ENCODE assay signal across 11 cellular contexts in genomic region chr1:19454265-19455198, GRCh38. TPM values are rescaled to one million over a fixed set of nuclear protein-coding genes. Genes with fewer than 3 reads are reported as not detected.
A peak's percentile ranks its signal among the peaks of the same experiment; 100 is the strongest.
DNase-seq lines count a peak whose midpoint lies in the region; ATAC-seq and TF ChIP-seq lines count a peak whose summit lies in the region.
"Had no signal": no experiment of that assay in that cellular context is flagged by ENCODE, and none has a peak within 500 bp of the region (broad histone marks: within the 10 kb centered on the region; RNA-seq: fewer than 3 reads in every experiment).

No MANE protein-coding gene starts in this region.

- H3K4me1 ChIP-seq in GM23248 (ENCODE audit: insufficient read depth) (peaks cover 91% of the 10 kb centered on the region), smooth muscle cell (ENCODE audit: low read depth) (peaks cover 59% of the 10 kb centered on the region)

- H3K9ac ChIP-seq in GM23248, result peak overlapping the region; percentile 47
- peak overlapping the region; percentile 17 for H3K9ac ChIP-seq in smooth muscle cell (ENCODE audit: low read depth)

- WGBS in GM23248 (ENCODE audit: low coverage in 1 of 2, low lambda C conversion rate in 2 of 2, missing lambda C conversion rate in 2 of 2), 2 experiments, result 19 to 21% methylated on average over 13 of the region's 13 CpGs
- WGBS in smooth muscle cell (ENCODE audit: low lambda C conversion rate), result 23% methylated on average over 13 of the region's 13 CpGs

- H3K27ac ChIP-seq in GM23248, result peak overlapping the region; percentile 95
- peak overlapping the region; percentile 74 for H3K27ac ChIP-seq in smooth muscle cell (ENCODE audit: low read depth)
- H3K27ac ChIP-seq: foreskin keratinocyte had no signal

- H3K9me3 Mint-ChIP-seq in activated CD8-positive, alpha-beta T cell treated with anti-CD3 and anti-CD28 coated beads, Interleukin-2, amount 10 ng/mL, durations not matched to agents 7 days and 5 days (ENCODE audit: insufficient read depth), result no peaks in the 10 kb centered on the region
- H3K9me3 Mint-ChIP-seq in immature natural killer cell, result no peaks in the 10 kb centered on the region

- H4K20me1 ChIP-seq in GM23248 (ENCODE audit: insufficient read depth) (no peaks in the 10 kb centered on the region; the same call in 1 of the 2 replicates), smooth muscle cell (ENCODE audit: low read depth) (peaks cover 98% of the 10 kb centered on the region)

- ATAC-seq in activated CD8-positive, alpha-beta T cell treated with anti-CD3 and anti-CD28 coated beads, Interleukin-2, amount 10 ng/mL, durations not matched to agents 7 days and 5 days, result no peak
- ATAC-seq in GM18909 (IDR thresholded peaks at IDR 0.05; ENCODE audit: poor library complexity, unreplicated experiment) (no peak), GM21526 (IDR thresholded peaks at IDR 0.05; ENCODE audit: low FRiP score, unreplicated experiment) (no peak)
- ATAC-seq: foreskin keratinocyte had no signal

- no peak overlapping the region for H2AFZ ChIP-seq in GM23248
- no peak overlapping the region for H2AFZ ChIP-seq in smooth muscle cell (ENCODE audit: low read depth)

- POLR2A ChIA-PET in activated CD8-positive, alpha-beta T cell treated with anti-CD3 and anti-CD28 coated beads, Interleukin-2, amount 10 ng/mL, durations not matched to agents 7 days and 5 days (lab: Charles Lee), result interaction anchor here (0.6 to 0.7 kb wide), 2 partner anchors 15 to 26 kb away, joined by 3 to 4 read pairs; no protein-coding TSS in a partner anchor

- H3F3A ChIP-seq in GM23248 (ENCODE audit: insufficient read depth) (peaks cover 79% of the 10 kb centered on the region), smooth muscle cell (ENCODE audit: low read depth) (peaks cover 7% of the 10 kb centered on the region)

- H3K9me3 ChIP-seq in GM23248 (ENCODE audit: low read depth), result no peaks in the 10 kb centered on the region
- H3K9me3 ChIP-seq in smooth muscle cell (replicated peaks; ENCODE audit: low read depth), result no peaks in the 10 kb centered on the region

- no peaks in the 10 kb centered on the region for H3K27me3 ChIP-seq in GM23248 (replicated peaks; ENCODE audit: insufficient read depth)
- H3K27me3 ChIP-seq in smooth muscle cell (ENCODE audit: low read depth), result no peaks in the 10 kb centered on the region
- H3K27me3 ChIP-seq: foreskin keratinocyte had no signal

- peaks cover 77% of the 10 kb centered on the region for H3K4me1 Mint-ChIP-seq in activated CD8-positive, alpha-beta T cell treated with anti-CD3 and anti-CD28 coated beads, Interleukin-2, amount 10 ng/mL, durations not matched to agents 7 days and 5 days (ENCODE audit: low read depth)
- H3K4me1 Mint-ChIP-seq in immature natural killer cell, result peaks cover 89 to 96% of the 10 kb centered on the region in 2 donors

- in situ Hi-C loops in GM23248 (cut with MboI), result no loop called here

- no peaks in the 10 kb centered on the region for H3K9me2 ChIP-seq in GM23248 (ENCODE audit: insufficient read depth)

- peak overlapping the region; percentile 39 for H3K27ac Mint-ChIP-seq in activated CD8-positive, alpha-beta T cell treated with anti-CD3 and anti-CD28 coated beads, Interleukin-2, amount 10 ng/mL, durations not matched to agents 7 days and 5 days
- peak overlapping the region; percentile 41 to 87 (median 74) for H3K27ac Mint-ChIP-seq in immature natural killer cell

- CTCF ChIA-PET in activated CD8-positive, alpha-beta T cell treated with anti-CD3 and anti-CD28 coated beads, Interleukin-2, amount 10 ng/mL, durations not matched to agents 7 days and 5 days (lab: Charles Lee), result interaction anchor here (1.7 kb wide), 1 partner anchor 64 kb away, joined by 5 read pairs; no protein-coding TSS in a partner anchor

- H3K4me3 Mint-ChIP-seq in activated CD8-positive, alpha-beta T cell treated with anti-CD3 and anti-CD28 coated beads, Interleukin-2, amount 10 ng/mL, durations not matched to agents 7 days and 5 days, result no peak overlapping the region
- peak overlapping the region in 4 of 5 donors; percentile 11 to 63 (median 39) for H3K4me3 Mint-ChIP-seq in immature natural killer cell

- 0 out of 2 replicates have a peak overlapping the region, but pooled peaks have one; percentile 7 for H3K4me3 ChIP-seq in GM23248
- no peak overlapping the region for H3K4me3 ChIP-seq in smooth muscle cell

- no peaks in the 10 kb centered on the region for H3K27me3 Mint-ChIP-seq in activated CD8-positive, alpha-beta T cell treated with anti-CD3 and anti-CD28 coated beads, Interleukin-2, amount 10 ng/mL, durations not matched to agents 7 days and 5 days (ENCODE audit: low read depth)
- peaks cover 0 to 1% (median 0%) of the 10 kb centered on the region in 3 donors for H3K27me3 Mint-ChIP-seq in immature natural killer cell (ENCODE audit: low read depth in 3 of 3)

- no peaks in the 10 kb centered on the region for H3K36me3 ChIP-seq in GM23248 (ENCODE audit: low read depth)
- H3K36me3 ChIP-seq in smooth muscle cell (ENCODE audit: low read depth), result no peaks in the 10 kb centered on the region

- H3K4me2 ChIP-seq in GM23248 (ENCODE audit: unreplicated experiment) (peak overlapping the region; percentile 67), smooth muscle cell (peak overlapping the region; percentile 67)

- H3K36me3 Mint-ChIP-seq in activated CD8-positive, alpha-beta T cell treated with anti-CD3 and anti-CD28 coated beads, Interleukin-2, amount 10 ng/mL, durations not matched to agents 7 days and 5 days (ENCODE audit: low read depth), result peaks cover 25% of the 10 kb centered on the region
- no peaks in the 10 kb centered on the region for H3K36me3 Mint-ChIP-seq in immature natural killer cell

- TF ChIP-seq CTCF in smooth muscle cell (IDR thresholded peaks at IDR 0.05; ENCODE audit: borderline replicate concordance, insufficient read depth, poor library complexity, severe bottlenecking), result no peak

- peak; percentile 72 for DNase-seq in GM23248
- no peak for DNase-seq in activated CD8-positive, alpha-beta T cell treated with anti-CD3 and anti-CD28 coated beads, Interleukin-2, amount 10 ng/mL, durations not matched to agents 7 days and 5 days
- DNase-seq in immature natural killer cell, result no peak
- DNase-seq in smooth muscle cell (lab: John Stamatoyannopoulos, UW; ENCODE audit: unreplicated experiment), result no peak
- no peak for DNase-seq in HuH-7.5 (ENCODE audit: low spot score)
- DNase-seq in DMS53 (lab: John Stamatoyannopoulos, UW), result no peak
- DNase-seq: activated CD8-positive, alpha-beta memory T cell treated with anti-CD3 and anti-CD28 coated beads, Interleukin-2, amount 50 U/mL, for 4 hours; foreskin keratinocyte; NCI-H774 had no signal

- H3K79me2 ChIP-seq in GM23248 (ENCODE audit: insufficient read depth), result peaks cover 84% of the 10 kb centered on the region
- peaks cover 93% of the 10 kb centered on the region for H3K79me2 ChIP-seq in smooth muscle cell (ENCODE audit: low read depth)

RNA-seq across cellular contexts. Expression of gene CAPZB, which starts 30.8 kb away (rescaled TPM):
- 188 and 229 TPM in 2 replicates for total RNA-seq in GM23248 (2014; rRNA removed; shearing (Covaris generic))
- 494 and 506 TPM in 2 replicates for polyA plus RNA-seq in GM23248 (2016; fragmentation: Nextera tagmentation; extraction: Ambion mirVana)
- total RNA-seq in activated CD8-positive, alpha-beta T cell treated with anti-CD3 and anti-CD28 coated beads, Interleukin-2, amount 10 ng/mL, durations not matched to agents 7 days and 5 days, result 100 to 1,000 TPM; 492 to 518 TPM
- 100 to 1,000 TPM; 447 to 644 (median 455) TPM for polyA plus RNA-seq in immature natural killer cell
- 205 and 209 TPM in 2 replicates for total RNA-seq in smooth muscle cell
- 405 TPM in 2 replicates for polyA plus RNA-seq in smooth muscle cell
